In genomic region chr3:42572278-42572677, GRCh38 we compare ENCODE assay signal across 8 cellular contexts. TPM values are rescaled to one million over a fixed set of nuclear protein-coding genes. Genes with fewer than 3 reads are reported as not detected.
DNase-seq lines count a peak whose midpoint lies in the region; ATAC-seq lines count a peak whose summit lies in the region.

No MANE protein-coding gene starts in this region.

- in situ Hi-C loops in KBM-7 (cut with MboI; ENCODE audit: low pct_unique_long_range_greater_than_20kb, low sequenced_read_pairs): no loop called here

- peak; percentile 49 to 60 for ATAC-seq in activated T-cell treated with anti-CD3 and anti-CD28 coated beads, Interleukin-2, amount 50 U/mL, for 72 hours (replicated peaks in 1 of 2)
- no peak for ATAC-seq in HG03175 (IDR thresholded peaks at IDR 0.05; ENCODE audit: unreplicated experiment)
- ATAC-seq in stimulated activated memory B cell treated with anti-CD40 and anti-IgM and Interleukin-4, amounts not matched to agents 10 μg/mL and 1 μg/mL and 100 μg/mL, for 72 hours: no peak

- H3K27ac Mint-ChIP-seq in activated T-cell treated with anti-CD3 and anti-CD28 coated beads, Interleukin-2, amount 50 U/mL, for 72 hours: no peak overlapping the region
- no peak overlapping the region for H3K27ac Mint-ChIP-seq in stimulated activated memory B cell treated with anti-CD40 and anti-IgM and Interleukin-4, amounts not matched to agents 10 μg/mL and 1 μg/mL and 100 μg/mL, for 72 hours

- H3K9me3 Mint-ChIP-seq in activated T-cell treated with anti-CD3 and anti-CD28 coated beads, Interleukin-2, amount 50 U/mL, for 72 hours: peaks cover 3 to 9% of the 10 kb centered on the region in 2 donors
- H3K9me3 Mint-ChIP-seq in stimulated activated memory B cell treated with anti-CD40 and anti-IgM and Interleukin-4, amounts not matched to agents 10 μg/mL and 1 μg/mL and 100 μg/mL, for 72 hours: peaks cover 4% of the 10 kb centered on the region

- H3K36me3 Mint-ChIP-seq in activated T-cell treated with anti-CD3 and anti-CD28 coated beads, Interleukin-2, amount 50 U/mL, for 72 hours (ENCODE audit: insufficient read depth in 2 of 2): peaks cover 16 to 31% of the 10 kb centered on the region in 2 donors
- H3K36me3 Mint-ChIP-seq in stimulated activated memory B cell treated with anti-CD40 and anti-IgM and Interleukin-4, amounts not matched to agents 10 μg/mL and 1 μg/mL and 100 μg/mL, for 72 hours: peaks cover 70% of the 10 kb centered on the region

- H3K27me3 Mint-ChIP-seq in activated T-cell treated with anti-CD3 and anti-CD28 coated beads, Interleukin-2, amount 50 U/mL, for 72 hours (ENCODE audit: low read depth): no peaks in the 10 kb centered on the region
- no peaks in the 10 kb centered on the region for H3K27me3 Mint-ChIP-seq in stimulated activated memory B cell treated with anti-CD40 and anti-IgM and Interleukin-4, amounts not matched to agents 10 μg/mL and 1 μg/mL and 100 μg/mL, for 72 hours

- H3K4me1 Mint-ChIP-seq in activated T-cell treated with anti-CD3 and anti-CD28 coated beads, Interleukin-2, amount 50 U/mL, for 72 hours (ENCODE audit: low read depth): peaks cover 20% of the 10 kb centered on the region
- peaks cover 15% of the 10 kb centered on the region for H3K4me1 Mint-ChIP-seq in stimulated activated memory B cell treated with anti-CD40 and anti-IgM and Interleukin-4, amounts not matched to agents 10 μg/mL and 1 μg/mL and 100 μg/mL, for 72 hours

- DNase-seq in stimulated activated CD4-positive, alpha-beta T cell treated with anti-CD3 and anti-CD28 coated beads, Interleukin-15, amount 100 ng/mL, for 24 hours: peak; percentile 24
- no peak for DNase-seq in stimulated activated CD4-positive, alpha-beta T cell treated with anti-CD3 and anti-CD28 coated beads, Interleukin-1b, Interleukin-23, amount 100 ng/mL, for 48 hours
- DNase-seq in KBM-7 (peak; percentile 44), iPS-NIHi11 (ENCODE audit: low spot score) (peak; percentile 78), NCI-H2107 (lab: John Stamatoyannopoulos, UW) (no peak)
- no peak for DNase-seq in activated T-cell treated with anti-CD3 and anti-CD28 coated beads, Interleukin-2, amount 50 U/mL, for 72 hours

- no peak overlapping the region for H3K4me3 Mint-ChIP-seq in activated T-cell treated with anti-CD3 and anti-CD28 coated beads, Interleukin-2, amount 50 U/mL, for 72 hours
- no peak overlapping the region for H3K4me3 Mint-ChIP-seq in stimulated activated memory B cell treated with anti-CD40 and anti-IgM and Interleukin-4, amounts not matched to agents 10 μg/mL and 1 μg/mL and 100 μg/mL, for 72 hours

RNA-seq across cellular contexts. Expression of gene SEC22C, which starts 9.5 kb away (rescaled TPM):
- total RNA-seq in activated T-cell treated with anti-CD3 and anti-CD28 coated beads, Interleukin-2, amount 50 U/mL, for 72 hours: 10 to 100 TPM; 60.6 to 66.4 TPM

RNA-seq across cellular contexts. Expression of gene SS18L2, which starts 18.4 kb away (rescaled TPM):
- 10 to 100 TPM; 58.1 to 72.2 TPM for total RNA-seq in activated T-cell treated with anti-CD3 and anti-CD28 coated beads, Interleukin-2, amount 50 U/mL, for 72 hours

RNA-seq across cellular contexts. Expression of gene NKTR, which starts 28.2 kb away (rescaled TPM):
- total RNA-seq in activated T-cell treated with anti-CD3 and anti-CD28 coated beads, Interleukin-2, amount 50 U/mL, for 72 hours: 100 to 1,000 TPM; 109 to 111 TPM

Comparison
In these comparisons a context has a peak if more than half of its experiments do, and no peak if none do; other contexts are left out.
1. DNase-seq: peak in stimulated activated CD4-positive, alpha-beta T cell treated with anti-CD3 and anti-CD28 coated beads, Interleukin-15, amount 100 ng/mL, for 24 hours (single experiment), KBM-7 (single experiment) and iPS-NIHi11 (single experiment); none in stimulated activated CD4-positive, alpha-beta T cell treated with anti-CD3 and anti-CD28 coated beads, Interleukin-1b, Interleukin-23, amount 100 ng/mL, for 48 hours (single experiment), activated T-cell treated with anti-CD3 and anti-CD28 coated beads, Interleukin-2, amount 50 U/mL, for 72 hours (0 of 2) and NCI-H2107 (single experiment).
2. ATAC-seq: peak in activated T-cell treated with anti-CD3 and anti-CD28 coated beads, Interleukin-2, amount 50 U/mL, for 72 hours (2 of 2); none in HG03175 (single experiment) and stimulated activated memory B cell treated with anti-CD40 and anti-IgM and Interleukin-4, amounts not matched to agents 10 μg/mL and 1 μg/mL and 100 μg/mL, for 72 hours (single experiment).